ENCODE assay signal across 36 cellular contexts in the genomic region with DNA sequence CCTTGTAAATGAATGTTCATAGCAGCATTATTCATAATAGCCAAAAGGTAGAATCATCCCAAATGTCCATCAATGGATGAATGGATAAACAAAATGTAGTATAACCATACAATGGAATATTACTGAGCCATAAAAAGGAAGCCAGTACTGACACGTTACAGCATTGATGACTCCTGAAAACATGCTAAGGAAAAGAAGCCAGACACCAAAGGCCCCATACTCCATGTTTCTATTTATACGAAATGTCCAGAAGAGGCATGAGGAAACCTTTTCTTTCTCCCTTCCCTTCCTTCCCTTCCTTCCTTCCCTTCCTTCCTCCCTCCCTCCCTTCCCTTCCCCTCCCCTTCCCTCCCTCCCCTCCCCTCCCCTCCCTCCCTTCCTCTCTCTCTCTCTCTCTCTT.
"Had no signal": no experiment of that assay in that cellular context is flagged by ENCODE, and none has a peak within 500 bp of the region (broad histone marks: within the 10 kb centered on the region; RNA-seq: fewer than 3 reads in every experiment).

No MANE protein-coding gene starts in this region.

- H3K4me3 ChIP-seq: MG63 had no signal

- H3K9me3 ChIP-seq: MG63 had no signal

- H3K27me3 ChIP-seq: MG63 had no signal

- H3K36me3 ChIP-seq: MG63 had no signal

- DNase-seq: Karpas-422, Kasumi-1, MG63, MM.1S, MV-4-11, NCI-H1048, NCI-H1092, NCI-H1092 treated with DMSO at 0.1 percent for 48 hours, NCI-H1105, NCI-H1105 treated with DMSO at 0.1 percent for 48 hours, NCI-H1417, NCI-H1417 treated with DMSO at 0.1 percent for 48 hours, NCI-H1436, NCI-H1436 treated with DMSO at 0.1 percent for 48 hours, NCI-H146, NCI-H1694, NCI-H1694 treated with DMSO at 0.1 percent for 48 hours, NCI-H187, NCI-H187 treated with DMSO at 0.1 percent for 48 hours, NCI-H1930, NCI-H2029, NCI-H2029 treated with DMSO at 0.1 percent for 48 hours, NCI-H2081, NCI-H2081 treated with DMSO at 0.1 percent for 48 hours, NCI-H2107, NCI-H2171, NCI-H2171 treated with DMSO at 0.1 percent for 48 hours, NCI-H2227 treated with DMSO at 0.1 percent for 48 hours, NCI-H226, NCI-H345, NCI-H446, NCI-H446 treated with DMSO at 0.1 percent for 48 hours, NCI-H510A, NCI-H524, NCI-H524 treated with DMSO at 0.1 percent for 48 hours, NCI-H526 had no signal
